In the genomic region with DNA sequence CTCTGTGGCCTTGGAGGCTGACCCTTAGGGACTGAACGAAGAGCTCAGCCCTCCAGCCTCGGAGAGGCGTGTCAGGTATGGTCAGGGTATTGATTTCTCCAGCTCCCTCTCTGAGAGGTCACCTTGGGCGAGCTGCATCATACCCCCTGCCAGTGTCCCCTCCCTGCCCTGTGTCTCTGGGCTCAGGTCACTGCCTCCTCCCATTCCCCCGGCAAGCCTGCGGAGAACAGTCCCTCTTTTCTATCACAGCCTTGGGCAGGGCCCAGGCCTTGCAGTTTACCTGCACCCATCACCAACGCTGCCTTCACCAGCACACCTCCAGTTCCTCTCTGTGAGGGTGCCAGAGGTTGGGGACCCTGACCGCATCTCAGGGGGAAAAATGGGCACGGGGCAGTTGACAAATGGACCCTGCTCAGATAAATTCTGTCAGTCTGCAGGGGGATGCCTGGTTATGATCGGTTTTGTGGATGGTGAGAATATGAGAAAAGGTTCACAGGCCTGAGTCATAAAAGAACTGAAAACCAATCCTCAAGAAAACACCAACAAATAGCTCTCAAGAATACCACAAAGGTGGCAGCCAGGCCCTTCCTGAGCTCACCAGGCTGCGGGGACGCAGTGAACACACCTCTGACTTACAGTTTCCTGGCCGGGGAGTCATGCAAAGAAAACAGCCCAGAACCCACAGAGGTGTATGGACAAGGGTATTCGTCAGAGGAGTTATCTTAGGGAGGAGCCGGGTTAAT, we compare ENCODE assay signal across 11 cellular contexts. TPM values are rescaled to one million over a fixed set of nuclear protein-coding genes. Genes with fewer than 3 reads are reported as not detected.
DNase-seq lines count a peak whose midpoint lies in the region; ATAC-seq and TF ChIP-seq lines count a peak whose summit lies in the region.
"Had no signal": no experiment of that assay in that cellular context is flagged by ENCODE, and none has a peak within 500 bp of the region (broad histone marks: within the 10 kb centered on the region; RNA-seq: fewer than 3 reads in every experiment).

No MANE protein-coding gene starts in this region.

- POLR2A ChIA-PET in CD4-positive, alpha-beta memory T cell (lab: Charles Lee; ENCODE audit: partially characterized antibody): interaction anchor here (1.0 to 1.2 kb wide), 2 partner anchors 24 to 137 kb away, joined by 3 to 4 read pairs; partner anchors contain the start of gene RNU6ATAC

- intact Hi-C loops in CD4-positive, alpha-beta memory T cell (cut with micrococcal nuclease): no loop called here
- intact Hi-C loops in mucosa of descending colon (cut with DNase I, micrococcal nuclease): no loop called here

- H3K4me1 Mint-ChIP-seq in CD4-positive, alpha-beta memory T cell: peaks cover 8 to 17% (median 12%) of the 10 kb centered on the region in 4 donors

- H3K27ac Mint-ChIP-seq in CD4-positive, alpha-beta memory T cell: peak overlapping the region; percentile 3 to 91 (median 68)

- peak in 4 of 5 donors; percentile 45 to 78 (median 51) for DNase-seq in CD4-positive, alpha-beta memory T cell
- DNase-seq in activated CD8-positive, alpha-beta memory T cell treated with anti-CD3 and anti-CD28 coated beads, Interleukin-2, amount 50 U/mL, for 1 hour (ENCODE audit: extremely low read depth): peak; percentile 29
- peak in 2 of 3 donors; percentile 12 to 23 for DNase-seq in mucosa of descending colon
- DNase-seq in NCI-H2171 treated with DMSO at 0.1 percent for 48 hours (lab: John Stamatoyannopoulos, UW): no peak
- no peak for DNase-seq in AG08395 (ENCODE audit: low spot score)
- no peak for DNase-seq in substantia nigra (lab: John Stamatoyannopoulos, UW)
- DNase-seq: DMS 273 treated with DMSO at 0.1 percent for 48 hours had no signal

- ATAC-seq in GM21786 (IDR thresholded peaks at IDR 0.05; ENCODE audit: unreplicated experiment): peak; percentile 82
- ATAC-seq in mucosa of descending colon: no peak
- ATAC-seq in HG02678 (IDR thresholded peaks at IDR 0.05; ENCODE audit: unreplicated experiment): no peak

- no peaks in the 10 kb centered on the region for H3K36me3 Mint-ChIP-seq in CD4-positive, alpha-beta memory T cell

- no peaks in the 10 kb centered on the region for H3K36me3 ChIP-seq in CD4-positive, alpha-beta memory T cell (ENCODE audit: insufficient read depth, low read length)
- H3K36me3 ChIP-seq in mucosa of descending colon (ENCODE audit: low read depth): no peaks in the 10 kb centered on the region

- peak overlapping the region in 6 of 8 donors; percentile 4 to 62 (median 38) for H3K4me3 Mint-ChIP-seq in CD4-positive, alpha-beta memory T cell

- no peak overlapping the region for H3K27ac ChIP-seq in CD4-positive, alpha-beta memory T cell (ENCODE audit: low read depth, low read length)
- no peak overlapping the region for H3K27ac ChIP-seq in substantia nigra (ENCODE audit: low read depth, low read length, poor library complexity, severe bottlenecking)
- H3K27ac ChIP-seq: HL-60, SK-N-MC had no signal

- no peaks in the 10 kb centered on the region for H3K27me3 ChIP-seq in CD4-positive, alpha-beta memory T cell (ENCODE audit: insufficient read depth, low read length)

- no peaks in the 10 kb centered on the region for H3K27me3 Mint-ChIP-seq in CD4-positive, alpha-beta memory T cell

- peaks cover 9% of the 10 kb centered on the region for H3K4me1 ChIP-seq in CD4-positive, alpha-beta memory T cell (ENCODE audit: insufficient read depth, low read length)
- no peaks in the 10 kb centered on the region for H3K4me1 ChIP-seq in mucosa of descending colon (ENCODE audit: low read depth)

- no peak for TF ChIP-seq CTCF in mucosa of descending colon (IDR thresholded peaks at IDR 0.05)

- H3K9me3 Mint-ChIP-seq in CD4-positive, alpha-beta memory T cell: peaks cover 0 to 2% (median 0%) of the 10 kb centered on the region in 8 donors

- no peak overlapping the region for H3K4me3 ChIP-seq in CD4-positive, alpha-beta memory T cell (ENCODE audit: low read length in 2 of 2)
- H3K4me3 ChIP-seq in mucosa of descending colon: no peak overlapping the region
- H3K4me3 ChIP-seq: SK-N-MC had no signal

- H3K9me3 ChIP-seq in CD4-positive, alpha-beta memory T cell (ENCODE audit: control insufficient read depth in 1 of 2, low read length in 2 of 2): no peaks in the 10 kb centered on the region
- H3K9me3 ChIP-seq in mucosa of descending colon: no peaks in the 10 kb centered on the region

- CTCF ChIA-PET in CD4-positive, alpha-beta memory T cell (lab: Charles Lee; ENCODE audit: partially characterized antibody): interaction anchor here (1.9 to 2.2 kb wide), 3 partner anchors 131 to 141 kb away, joined by 4 to 5 read pairs (median 5); no protein-coding TSS in a partner anchor

RNA-seq across cellular contexts. Expression of gene RXRA, which starts 24.7 kb away (rescaled TPM):
- total RNA-seq in CD4-positive, alpha-beta memory T cell: 10 to 100 TPM; 11.6 to 11.9 TPM
- polyA plus RNA-seq in CD4-positive, alpha-beta memory T cell: 1 to 10 TPM; 1.0 to 1.3 TPM
- 100 to 1,000 TPM in 1 of 3 donors, 10 to 100 TPM in 2; 75.2 to 101 (median 85.3) TPM for total RNA-seq in mucosa of descending colon

Comparison
In these comparisons a context has a peak if more than half of its experiments do, and no peak if none do; other contexts are left out.
1. DNase-seq: peak in CD4-positive, alpha-beta memory T cell (4 of 5), activated CD8-positive, alpha-beta memory T cell treated with anti-CD3 and anti-CD28 coated beads, Interleukin-2, amount 50 U/mL, for 1 hour (single experiment) and mucosa of descending colon (2 of 3); none in NCI-H2171 treated with DMSO at 0.1 percent for 48 hours (single experiment), AG08395 (single experiment) and substantia nigra (0 of 49).
2. RNA of gene RXRA, which starts 24.7 kb away (total RNA-seq): 75.2 to 101 TPM in mucosa of descending colon; 11.6 to 11.9 TPM in CD4-positive, alpha-beta memory T cell; every median in the first group is over 4 times any median in the second.